17 cellular contexts compared by ENCODE assay signal in the genomic region with DNA sequence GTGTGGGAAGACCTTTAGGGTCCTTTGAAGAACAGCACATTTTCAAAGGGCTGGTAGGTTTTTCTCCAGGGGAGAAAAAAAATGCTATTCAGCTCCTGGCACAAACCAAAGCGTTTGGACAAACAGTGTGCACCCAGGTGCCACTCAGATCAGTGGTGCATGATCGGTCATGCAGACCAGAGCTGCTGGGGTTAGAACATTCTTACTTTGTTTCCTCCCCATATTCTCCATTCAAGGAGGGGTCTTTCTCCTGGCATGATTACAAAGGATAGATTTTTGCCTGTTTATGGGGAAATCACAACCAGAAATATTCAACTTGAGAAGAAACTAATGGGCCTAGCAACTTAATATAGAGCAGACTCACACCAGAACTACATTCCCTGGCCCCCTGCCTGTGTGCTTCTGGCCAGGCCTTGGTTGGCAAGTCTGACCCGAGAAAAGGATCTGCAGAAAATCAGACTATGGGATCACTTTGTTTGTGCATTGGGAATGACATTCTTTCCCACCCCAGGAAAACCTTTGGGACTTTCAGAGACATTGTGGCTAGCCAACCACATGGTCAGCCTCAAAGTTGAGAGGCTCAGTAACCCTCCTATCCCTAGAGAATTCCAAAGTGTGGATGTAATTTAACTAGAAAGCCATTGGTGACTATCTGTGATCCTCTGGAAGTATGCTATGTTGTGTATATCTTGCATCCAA.
DNase-seq lines count a peak whose midpoint lies in the region; ATAC-seq and TF ChIP-seq lines count a peak whose summit lies in the region.
"Had no signal": no experiment of that assay in that cellular context is flagged by ENCODE, and none has a peak within 500 bp of the region (broad histone marks: within the 10 kb centered on the region; RNA-seq: fewer than 3 reads in every experiment).

No MANE protein-coding gene starts in this region.

- DNase-seq in G401 (ENCODE audit: low spot score) (peak; percentile 44), kidney tubule cell (ENCODE audit: low spot score) (peak; percentile 38), mucosa of descending colon (no peak), AML-193 (lab: John Stamatoyannopoulos, UW) (no peak)
- DNase-seq: activated CD4-positive, CD25-positive, alpha-beta regulatory T cell; activated gamma-delta T cell treated with Interleukin-2 at 50 U/mL for 16 hours; brain microvascular endothelial cell; DMS 273 treated with DMSO at 0.1 percent for 48 hours; HFFc6; NCI-H1436 treated with DMSO at 0.1 percent for 48 hours; SIG-M5; stimulated activated naive B cell treated with anti-CD40 and anti-IgM and Interleukin-4, amounts not matched to agents 10 μg/mL and 1 μg/mL and 100 μg/mL, for 72 hours had no signal

- H3K4me1 ChIP-seq in mucosa of descending colon (ENCODE audit: low read depth) = no peaks in the 10 kb centered on the region

- H3K4me3 Mint-ChIP-seq in brain = no peak overlapping the region
- no peak overlapping the region for H3K4me3 Mint-ChIP-seq in stimulated activated memory B cell treated with anti-CD40 and anti-IgM and Interleukin-4, amounts not matched to agents 10 μg/mL and 1 μg/mL and 100 μg/mL, for 72 hours
- H3K4me3 Mint-ChIP-seq: HFFc6; stimulated activated naive B cell treated with anti-CD40 and anti-IgM and Interleukin-4, amounts not matched to agents 10 μg/mL and 1 μg/mL and 100 μg/mL, for 72 hours had no signal

- no peaks in the 10 kb centered on the region for H3K36me3 Mint-ChIP-seq in brain
- H3K36me3 Mint-ChIP-seq in stimulated activated memory B cell treated with anti-CD40 and anti-IgM and Interleukin-4, amounts not matched to agents 10 μg/mL and 1 μg/mL and 100 μg/mL, for 72 hours = peaks cover 8% of the 10 kb centered on the region
- H3K36me3 Mint-ChIP-seq: stimulated activated naive B cell treated with anti-CD40 and anti-IgM and Interleukin-4, amounts not matched to agents 10 μg/mL and 1 μg/mL and 100 μg/mL, for 72 hours had no signal

- H3K9me3 ChIP-seq in mucosa of descending colon = no peaks in the 10 kb centered on the region

- peak overlapping the region in 3 of 5 experiments; percentile 8 to 49 (median 41) for H3K27ac Mint-ChIP-seq in brain
- H3K27ac Mint-ChIP-seq in stimulated activated memory B cell treated with anti-CD40 and anti-IgM and Interleukin-4, amounts not matched to agents 10 μg/mL and 1 μg/mL and 100 μg/mL, for 72 hours = peak overlapping the region; percentile 16
- H3K27ac Mint-ChIP-seq: HFFc6; stimulated activated naive B cell treated with anti-CD40 and anti-IgM and Interleukin-4, amounts not matched to agents 10 μg/mL and 1 μg/mL and 100 μg/mL, for 72 hours had no signal

- TF ChIP-seq CTCF in brain (conservative IDR thresholded peaks at IDR 0.05) (no peak), mucosa of descending colon (IDR thresholded peaks at IDR 0.05) (no peak)

- peaks cover 0 to 3% (median 0%) of the 10 kb centered on the region in 5 experiments for H3K9me3 Mint-ChIP-seq in brain
- H3K9me3 Mint-ChIP-seq in stimulated activated memory B cell treated with anti-CD40 and anti-IgM and Interleukin-4, amounts not matched to agents 10 μg/mL and 1 μg/mL and 100 μg/mL, for 72 hours = no peaks in the 10 kb centered on the region
- H3K9me3 Mint-ChIP-seq: HFFc6 had no signal

- ATAC-seq in stimulated activated memory B cell treated with anti-CD40 and anti-IgM and Interleukin-4, amounts not matched to agents 10 μg/mL and 1 μg/mL and 100 μg/mL, for 72 hours = no peak
- ATAC-seq in mucosa of descending colon (no peak), GM19463 (IDR thresholded peaks at IDR 0.05; ENCODE audit: unreplicated experiment) (no peak), HG03108 (IDR thresholded peaks at IDR 0.05; ENCODE audit: unreplicated experiment) (no peak)

- H3K4me3 ChIP-seq in mucosa of descending colon = no peak overlapping the region
- H3K4me3 ChIP-seq: smooth muscle cell had no signal

- in situ Hi-C loops in G401 (cut with HindIII; ENCODE audit: low sequenced_read_pairs) = no loop called here

- intact Hi-C loops in mucosa of descending colon (cut with DNase I, micrococcal nuclease) = no loop called here

- H3K4me1 Mint-ChIP-seq in brain = peaks cover 16% of the 10 kb centered on the region
- H3K4me1 Mint-ChIP-seq in stimulated activated memory B cell treated with anti-CD40 and anti-IgM and Interleukin-4, amounts not matched to agents 10 μg/mL and 1 μg/mL and 100 μg/mL, for 72 hours = peaks cover 7% of the 10 kb centered on the region

- peaks cover 3% of the 10 kb centered on the region for H3K27me3 Mint-ChIP-seq in brain
- H3K27me3 Mint-ChIP-seq in stimulated activated memory B cell treated with anti-CD40 and anti-IgM and Interleukin-4, amounts not matched to agents 10 μg/mL and 1 μg/mL and 100 μg/mL, for 72 hours = no peaks in the 10 kb centered on the region
- H3K27me3 Mint-ChIP-seq: stimulated activated naive B cell treated with anti-CD40 and anti-IgM and Interleukin-4, amounts not matched to agents 10 μg/mL and 1 μg/mL and 100 μg/mL, for 72 hours had no signal

- no peaks in the 10 kb centered on the region for H3K36me3 ChIP-seq in mucosa of descending colon (ENCODE audit: low read depth)
- H3K36me3 ChIP-seq: brain microvascular endothelial cell had no signal

Comparison
In these comparisons a context has a peak if more than half of its experiments do, and no peak if none do; other contexts are left out.
1. DNase-seq: peak in G401 (single experiment) and kidney tubule cell (single experiment); none in mucosa of descending colon (0 of 3) and AML-193 (0 of 2).